Comparison of ENCODE assay signal across 8 cellular contexts in the genomic region with DNA sequence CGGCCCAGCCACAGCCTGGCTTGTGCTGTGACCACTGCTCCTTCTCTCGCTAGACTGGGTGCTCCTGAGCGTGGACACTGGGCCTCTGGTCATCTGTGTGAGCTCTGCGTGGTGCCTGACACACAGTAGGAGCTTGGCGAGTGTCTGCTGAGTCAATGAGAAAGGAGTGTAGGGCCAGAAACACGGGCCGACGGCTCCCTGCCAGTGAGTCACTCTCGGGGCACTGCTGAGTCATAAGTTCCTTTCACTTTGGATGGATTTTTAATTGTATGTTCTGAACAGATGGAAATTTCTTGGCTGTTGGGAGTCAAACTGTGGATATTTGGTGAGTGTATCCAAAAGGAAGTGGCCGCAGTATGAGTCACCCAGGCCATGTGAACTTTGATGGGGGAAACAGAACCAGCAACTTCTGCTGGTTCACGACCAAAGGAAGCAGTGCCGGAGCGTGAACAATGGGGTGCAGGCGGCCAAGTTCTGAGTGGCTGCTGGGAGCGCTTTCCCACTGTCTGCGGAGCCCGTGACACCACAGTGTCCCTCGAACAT. TPM values are rescaled to one million over a fixed set of nuclear protein-coding genes. Genes with fewer than 3 reads are reported as not detected.
DNase-seq lines count a peak whose midpoint lies in the region; ATAC-seq and TF ChIP-seq lines count a peak whose summit lies in the region.

No MANE protein-coding gene starts in this region.

- peak overlapping the region; percentile 93 to 97 for H3K27ac ChIP-seq in breast epithelium

- DNase-seq in GM13976 (ENCODE audit: low spot score) (peak; percentile 68), SK-MEL-5 (ENCODE audit: low read depth, low spot score) (peak; percentile 43), breast epithelium (ENCODE audit: low spot score in 2 of 2) (peak; percentile 70 to 86), kidney glomerular epithelial cell (lab: John Stamatoyannopoulos, UW) (peak; percentile 98), NCI-H146 treated with DMSO at 0.1 percent for 48 hours (lab: John Stamatoyannopoulos, UW; ENCODE audit: unreplicated experiment) (no peak)
- DNase-seq in stimulated activated CD4-positive, alpha-beta T cell treated with anti-CD3 and anti-CD28 coated beads, Interleukin-15, amount 100 ng/mL, for 24 hours: peak; percentile 69

- peaks cover 4 to 6% of the 10 kb centered on the region in 2 donors for H3K4me1 ChIP-seq in breast epithelium

- in situ Hi-C loops in GM13976 (cut with MboI; ENCODE audit: low sequenced_read_pairs, unreplicated experiment): no loop called here
- in situ Hi-C loops in SK-MEL-5 (cut with HindIII; ENCODE audit: low pct_unique_long_range_greater_than_20kb, low sequenced_read_pairs): no loop called here

- intact Hi-C loops in breast epithelium (cut with DNase I; ENCODE audit: low total_unique reads): no loop called here

- no peak for TF ChIP-seq POLR2A in breast epithelium (IDR thresholded peaks at IDR 0.05)

- ATAC-seq in GM21529 (IDR thresholded peaks at IDR 0.05; ENCODE audit: unreplicated experiment) (no peak), GM19397 (IDR thresholded peaks at IDR 0.05; ENCODE audit: unreplicated experiment) (no peak)

- no peaks in the 10 kb centered on the region for H3K9me3 ChIP-seq in breast epithelium

- H3K36me3 ChIP-seq in breast epithelium: no peaks in the 10 kb centered on the region

- TF ChIP-seq CTCF in GM13976 (IDR thresholded peaks at IDR 0.05; ENCODE audit: borderline replicate concordance, control extremely low read depth, extremely low read depth, insufficient read depth, missing control alignments): no peak
- no peak for TF ChIP-seq CTCF in breast epithelium (IDR thresholded peaks at IDR 0.05)

- no peaks in the 10 kb centered on the region for H3K27me3 ChIP-seq in breast epithelium

- peak overlapping the region; percentile 1 to 50 (median 23) for H3K4me3 ChIP-seq in breast epithelium

RNA-seq across cellular contexts. Expression of a gene that starts 41.0 kb away (rescaled TPM):
- 12.4 and 13.2 TPM in 2 replicates for total RNA-seq in SK-MEL-5 (2014; rRNA removed; shearing (Covaris generic))
- polyA plus RNA-seq in SK-MEL-5 (2015; cell fraction: cytosol; rRNA removed): 22.6 and 23.5 TPM in 2 replicates
- 17.8 and 18.8 TPM in 2 replicates for polyA plus RNA-seq in SK-MEL-5 (2015; cell fraction: nucleus; rRNA removed)
- total RNA-seq in breast epithelium: 10 to 100 TPM; 48.3 to 62.9 (median 55.8) TPM
